ENCODE assay signal across 8 cellular contexts in genomic region chr20:59835448-59836395, GRCh38.
DNase-seq lines count a peak whose midpoint lies in the region; ATAC-seq and TF ChIP-seq lines count a peak whose summit lies in the region.

No MANE protein-coding gene starts in this region.

- CTCF ChIA-PET in GM10248 (lab: Yijun Ruan, JAX), result interaction anchor here (1.3 to 1.9 kb wide), 2 partner anchors 15 to 52 kb away, joined by 4 to 5 read pairs; no protein-coding TSS in a partner anchor

- DNase-seq in GM10248 (ENCODE audit: extremely low spot score), result peak; percentile 11
- DNase-seq in NCI-H774 (lab: John Stamatoyannopoulos, UW), result peak; percentile 32
- DNase-seq in fibroblast of lung (ENCODE audit: low read depth in 2 of 2), result peak; percentile 18 to 38
- DNase-seq in nucleus accumbens (lab: John Stamatoyannopoulos, UW), result peak in 30 of 56 donors; percentile 18 to 71 (median 46)
- DNase-seq in HCEC 1CT, result no peak
- no peak for DNase-seq in activated T-cell treated with anti-CD3 and anti-CD28 coated beads, Interleukin-2, amount 50 U/mL, for 72 hours
- DNase-seq in GDM1 (lab: John Stamatoyannopoulos, UW), result no peak

- no peak overlapping the region for H3K4me3 Mint-ChIP-seq in activated T-cell treated with anti-CD3 and anti-CD28 coated beads, Interleukin-2, amount 50 U/mL, for 72 hours

- no peak for TF ChIP-seq POLR2A in GM18505 (IDR thresholded peaks at IDR 0.05; ENCODE audit: borderline replicate concordance, extremely low read depth, insufficient read depth, insufficient read length)

- no peak overlapping the region for H3K9ac ChIP-seq in fibroblast of lung (ENCODE audit: insufficient read depth, low read length)

- H3K9me3 ChIP-seq in fibroblast of lung (ENCODE audit: control insufficient read depth, insufficient read depth, low read depth, low read length), result no peaks in the 10 kb centered on the region

- TF ChIP-seq CTCF in GM10248 (IDR thresholded peaks at IDR 0.05; ENCODE audit: control extremely low read depth, extremely low read depth, low read depth, missing control alignments) (no peak), fibroblast of lung (conservative IDR thresholded peaks at IDR 0.05 in 1 of 2, IDR thresholded peaks at IDR 0.05 in 1 of 2; ENCODE audit: low read depth in 1 of 2, low read length in 2 of 2) (no peak)

- no peaks in the 10 kb centered on the region for H3K79me2 ChIP-seq in fibroblast of lung (ENCODE audit: control insufficient read depth, insufficient read depth, low read length)

- ATAC-seq in activated T-cell treated with anti-CD3 and anti-CD28 coated beads, Interleukin-2, amount 50 U/mL, for 72 hours (replicated peaks in 1 of 2), result no peak
- no peak for ATAC-seq in GM18505 (IDR thresholded peaks at IDR 0.05; ENCODE audit: unreplicated experiment)

- H3K27me3 Mint-ChIP-seq in activated T-cell treated with anti-CD3 and anti-CD28 coated beads, Interleukin-2, amount 50 U/mL, for 72 hours (ENCODE audit: low read depth), result peaks cover 36% of the 10 kb centered on the region

- no peaks in the 10 kb centered on the region for H3K9me3 Mint-ChIP-seq in activated T-cell treated with anti-CD3 and anti-CD28 coated beads, Interleukin-2, amount 50 U/mL, for 72 hours

- H3K36me3 Mint-ChIP-seq in activated T-cell treated with anti-CD3 and anti-CD28 coated beads, Interleukin-2, amount 50 U/mL, for 72 hours (ENCODE audit: insufficient read depth in 2 of 2), result no peaks in the 10 kb centered on the region

- peaks cover 3% of the 10 kb centered on the region for H3K27me3 ChIP-seq in fibroblast of lung (ENCODE audit: control insufficient read depth, insufficient read depth, low read length)

- H3K4me2 ChIP-seq in fibroblast of lung (ENCODE audit: extremely low read depth, insufficient read depth, low read length), result no peak overlapping the region

- no peaks in the 10 kb centered on the region for H4K20me1 ChIP-seq in fibroblast of lung (ENCODE audit: control insufficient read depth, extremely low read depth, insufficient read depth, low read length)

- no peak overlapping the region for H3K27ac Mint-ChIP-seq in activated T-cell treated with anti-CD3 and anti-CD28 coated beads, Interleukin-2, amount 50 U/mL, for 72 hours

- H2AFZ ChIP-seq in fibroblast of lung (ENCODE audit: low read length), result no peak overlapping the region

- H3K36me3 ChIP-seq in fibroblast of lung (ENCODE audit: control insufficient read depth, insufficient read depth, low read length), result no peaks in the 10 kb centered on the region

- H3K27ac ChIP-seq in fibroblast of lung (ENCODE audit: insufficient read depth, low read length), result no peak overlapping the region

- POLR2A ChIA-PET in GM10248 (lab: Yijun Ruan, JAX), result no interaction called here

- H3K4me1 ChIP-seq in fibroblast of lung (ENCODE audit: control insufficient read depth, extremely low read depth, insufficient read depth, low read length), result no peaks in the 10 kb centered on the region

- H3K4me1 Mint-ChIP-seq in activated T-cell treated with anti-CD3 and anti-CD28 coated beads, Interleukin-2, amount 50 U/mL, for 72 hours (ENCODE audit: low read depth), result no peaks in the 10 kb centered on the region

- no peak overlapping the region for H3K4me3 ChIP-seq in fibroblast of lung (replicated peaks in 1 of 4; ENCODE audit: control extremely low read depth in 1 of 4, insufficient read depth in 1 of 4, low read depth in 3 of 4, low read length in 4 of 4)

Comparison
In these comparisons a context has a peak if more than half of its experiments do, and no peak if none do; other contexts are left out.
1. DNase-seq: peak in GM10248 (single experiment), NCI-H774 (single experiment), fibroblast of lung (2 of 2) and nucleus accumbens (30 of 56); none in HCEC 1CT (single experiment), activated T-cell treated with anti-CD3 and anti-CD28 coated beads, Interleukin-2, amount 50 U/mL, for 72 hours (0 of 2) and GDM1 (single experiment).